ENCODE assay signal across 11 cellular contexts in genomic region chr14:39025810-39026627, GRCh38.
A peak's percentile ranks its signal among the peaks of the same experiment; 100 is the strongest.
DNase-seq lines count a peak whose midpoint lies in the region; ATAC-seq and TF ChIP-seq lines count a peak whose summit lies in the region.
"Had no signal": no experiment of that assay in that cellular context is flagged by ENCODE, and none has a peak within 500 bp of the region (broad histone marks: within the 10 kb centered on the region; RNA-seq: fewer than 3 reads in every experiment).

No MANE protein-coding gene starts in this region.

- intact Hi-C loops in aorta (cut with DNase I): no loop called here

- no peak for TF ChIP-seq CTCF in endodermal cell (conservative IDR thresholded peaks at IDR 0.05)

- ATAC-seq in aorta (ENCODE audit: low FRiP score): no peak
- ATAC-seq: HCT116 had no signal

- peak overlapping the region; percentile 1 for H3K27ac Mint-ChIP-seq in activated naive CD4-positive, alpha-beta T cell treated with anti-CD3 and anti-CD28 coated beads, Interleukin-2, amount 50 U/mL, for 24 hours
- H3K27ac Mint-ChIP-seq in endodermal cell: peak overlapping the region; percentile 21

- H3K36me3 Mint-ChIP-seq in activated naive CD4-positive, alpha-beta T cell treated with anti-CD3 and anti-CD28 coated beads, Interleukin-2, amount 50 U/mL, for 24 hours: peaks cover 9% of the 10 kb centered on the region
- peaks cover 28% of the 10 kb centered on the region for H3K36me3 Mint-ChIP-seq in endodermal cell (ENCODE audit: low read depth)

- H3K9me3 Mint-ChIP-seq in activated naive CD4-positive, alpha-beta T cell treated with anti-CD3 and anti-CD28 coated beads, Interleukin-2, amount 50 U/mL, for 24 hours: no peaks in the 10 kb centered on the region
- H3K9me3 Mint-ChIP-seq in endodermal cell: no peaks in the 10 kb centered on the region

- H3K4me3 ChIP-seq in endodermal cell (ENCODE audit: low read length) (no peak overlapping the region), aorta (ENCODE audit: low read length in 2 of 2) (no peak overlapping the region)

- H3K9me3 ChIP-seq in endodermal cell (ENCODE audit: control insufficient read depth, low read length): no peaks in the 10 kb centered on the region
- no peaks in the 10 kb centered on the region for H3K9me3 ChIP-seq in aorta (ENCODE audit: control insufficient read depth, low read length)

- DNase-seq in activated naive CD4-positive, alpha-beta T cell (lab: John Stamatoyannopoulos, UW): no peak
- DNase-seq in NCI-H2171 treated with DMSO at 0.1 percent for 48 hours (lab: John Stamatoyannopoulos, UW) (peak; percentile 90), endodermal cell (no peak), pulmonary artery endothelial cell (ENCODE audit: low read depth, low spot score) (peak; percentile 20), inferior parietal cortex (ENCODE audit: extremely low spot score) (no peak), cortex of kidney (lab: John Stamatoyannopoulos, UW) (no peak), aorta (no peak)
- DNase-seq: activated gamma-delta T cell, NCI-H1694 treated with DMSO at 0.1 percent for 48 hours had no signal

- H3K9ac ChIP-seq in endodermal cell (ENCODE audit: extremely low read depth, low read length, poor library complexity, severe bottlenecking): no peak overlapping the region

- no peaks in the 10 kb centered on the region for H3K27me3 ChIP-seq in endodermal cell (ENCODE audit: control insufficient read depth, insufficient read depth, low read length, poor library complexity, severe bottlenecking)
- H3K27me3 ChIP-seq in aorta (ENCODE audit: control insufficient read depth in 1 of 2, insufficient read depth in 2 of 2, low read length in 1 of 2): no peaks in the 10 kb centered on the region

- no peak overlapping the region for H3K4me3 Mint-ChIP-seq in activated naive CD4-positive, alpha-beta T cell treated with anti-CD3 and anti-CD28 coated beads, Interleukin-2, amount 50 U/mL, for 24 hours
- no peak overlapping the region for H3K4me3 Mint-ChIP-seq in endodermal cell

- H3K27me3 Mint-ChIP-seq in activated naive CD4-positive, alpha-beta T cell treated with anti-CD3 and anti-CD28 coated beads, Interleukin-2, amount 50 U/mL, for 24 hours: no peaks in the 10 kb centered on the region
- no peaks in the 10 kb centered on the region for H3K27me3 Mint-ChIP-seq in endodermal cell (ENCODE audit: insufficient read depth)

- WGBS in endodermal cell (ENCODE audit: insufficient coverage in 1 of 2, insufficient read length in 1 of 2), 2 experiments: 90 to 97% methylated on average over 2 to 3 of the region's 3 CpGs
- 63% methylated on average over 3 of the region's 3 CpGs for WGBS in aorta, 2 donors

- H3K36me3 ChIP-seq in endodermal cell (ENCODE audit: control insufficient read depth, insufficient read depth, low read length): peaks cover 41% of the 10 kb centered on the region
- H3K36me3 ChIP-seq in aorta (ENCODE audit: control insufficient read depth in 1 of 2, insufficient read depth in 2 of 2, low read length in 1 of 2): no peaks in the 10 kb centered on the region

- no peaks in the 10 kb centered on the region for H3K4me1 Mint-ChIP-seq in activated naive CD4-positive, alpha-beta T cell treated with anti-CD3 and anti-CD28 coated beads, Interleukin-2, amount 50 U/mL, for 24 hours
- peaks cover 16% of the 10 kb centered on the region for H3K4me1 Mint-ChIP-seq in endodermal cell

- H3K4me1 ChIP-seq in endodermal cell (ENCODE audit: control insufficient read depth, insufficient read depth, low read length): peaks cover 3% of the 10 kb centered on the region
- H3K4me1 ChIP-seq in aorta (ENCODE audit: control insufficient read depth in 1 of 2, insufficient read depth in 2 of 2, low read length in 2 of 2): no peaks in the 10 kb centered on the region

- H3K27ac ChIP-seq in endodermal cell (ENCODE audit: low read depth, low read length) (no peak overlapping the region), aorta (ENCODE audit: low read depth in 1 of 2, low read length in 2 of 2) (no peak overlapping the region)

Comparison
In these comparisons a context has a peak if more than half of its experiments do, and no peak if none do; other contexts are left out.
1. DNase-seq: peak in NCI-H2171 treated with DMSO at 0.1 percent for 48 hours (single experiment) and pulmonary artery endothelial cell (single experiment); none in activated naive CD4-positive, alpha-beta T cell (0 of 4), endodermal cell (single experiment), inferior parietal cortex (single experiment), cortex of kidney (single experiment) and aorta (0 of 2).